20 cellular contexts compared by ENCODE assay signal in the genomic region with DNA sequence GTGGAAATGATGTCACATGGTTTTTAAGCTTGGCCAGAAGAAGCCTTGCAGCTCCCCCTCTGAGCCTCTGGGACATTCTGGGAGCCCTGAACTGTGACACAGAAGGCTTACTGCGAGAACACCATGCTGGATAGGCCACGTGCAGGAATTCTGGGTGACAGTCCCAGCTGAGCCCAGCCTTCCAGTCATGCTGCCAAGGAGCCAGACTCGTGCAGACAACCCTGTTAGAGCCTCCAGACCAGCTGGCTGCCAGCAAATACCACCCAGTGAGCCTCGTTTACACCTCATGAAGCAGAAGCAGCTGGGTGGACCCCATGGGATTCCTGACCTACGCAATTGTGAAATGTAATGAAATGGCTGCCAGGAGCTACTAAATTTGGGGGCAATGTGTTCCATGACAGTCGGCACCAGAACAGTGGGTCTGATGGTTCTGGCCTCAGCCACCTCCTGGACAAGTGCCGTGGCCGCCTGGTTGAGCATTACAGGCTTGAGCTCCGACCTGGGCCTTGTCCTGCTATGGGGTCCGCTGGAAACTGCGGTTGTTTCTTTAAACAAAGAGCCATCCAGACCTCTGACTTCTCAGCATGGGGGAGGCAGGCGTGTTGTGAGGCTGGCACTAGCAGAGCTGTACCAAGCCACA. TPM values are rescaled to one million over a fixed set of nuclear protein-coding genes. Genes with fewer than 3 reads are reported as not detected.
DNase-seq lines count a peak whose midpoint lies in the region; ATAC-seq, FAIRE-seq and TF ChIP-seq lines count a peak whose summit lies in the region.
"Had no signal": no experiment of that assay in that cellular context is flagged by ENCODE, and none has a peak within 500 bp of the region (broad histone marks: within the 10 kb centered on the region; RNA-seq: fewer than 3 reads in every experiment).

No MANE protein-coding gene starts in this region.

- intact Hi-C loops in kidney (cut with DNase I): no loop called here
- intact Hi-C loops in psoas muscle (cut with DNase I): loop anchor here in 1 of 2 donors (5.0 kb wide), 1 partner anchor 1191 kb away; a partner anchor contains a TSS
- intact Hi-C loops in activated CD8-positive, alpha-beta T cell treated with anti-CD3 and anti-CD28 coated beads for 36 hours (cut with micrococcal nuclease): no loop called here

- H3K27ac ChIP-seq in kidney (ENCODE audit: low read depth in 2 of 2, low read length in 2 of 2): no peak overlapping the region
- H3K27ac ChIP-seq in psoas muscle: no peak overlapping the region
- H3K27ac ChIP-seq: RWPE1 had no signal

- H3K9me3 Mint-ChIP-seq in chondrocyte (ENCODE audit: low read depth): peaks cover 2% of the 10 kb centered on the region
- no peaks in the 10 kb centered on the region for H3K9me3 Mint-ChIP-seq in activated CD8-positive, alpha-beta T cell treated with anti-CD3 and anti-CD28 coated beads for 36 hours

- TF ChIP-seq CTCF in chondrocyte (IDR thresholded peaks at IDR 0.05) (no peak), kidney (IDR thresholded peaks at IDR 0.05; ENCODE audit: borderline replicate concordance, extremely low read depth, insufficient read depth) (no peak), psoas muscle (IDR thresholded peaks at IDR 0.05) (no peak)
- no peak for TF ChIP-seq CTCF in activated CD8-positive, alpha-beta T cell treated with anti-CD3 and anti-CD28 coated beads for 36 hours (IDR thresholded peaks at IDR 0.05)

- peak in 2 of 4 donors; percentile 21 to 39 for ATAC-seq in psoas muscle
- no peak for ATAC-seq in activated CD8-positive, alpha-beta T cell treated with anti-CD3 and anti-CD28 coated beads for 36 hours

- H3K36me3 ChIP-seq in kidney (ENCODE audit: control insufficient read depth in 1 of 2, insufficient read depth in 2 of 2, low read length in 2 of 2) (no peaks in the 10 kb centered on the region), psoas muscle (ENCODE audit: insufficient read depth in 1 of 2, low read depth in 1 of 2) (no peaks in the 10 kb centered on the region)

- 59 to 71% (median 60%) methylated on average over 12 of the region's 12 CpGs for WGBS in psoas muscle, 3 donors

- no peaks in the 10 kb centered on the region for H3K4me1 Mint-ChIP-seq in chondrocyte (ENCODE audit: low read depth)
- H3K4me1 Mint-ChIP-seq in activated CD8-positive, alpha-beta T cell treated with anti-CD3 and anti-CD28 coated beads for 36 hours (ENCODE audit: low read depth): peaks cover 3% of the 10 kb centered on the region

- CTCF ChIA-PET in activated CD8-positive, alpha-beta T cell treated with anti-CD3 and anti-CD28 coated beads for 36 hours (lab: Charles Lee): no interaction called here

- H3K27me3 ChIP-seq in psoas muscle (ENCODE audit: insufficient read depth in 3 of 3, low read length in 2 of 3): no peaks in the 10 kb centered on the region

- no peaks in the 10 kb centered on the region for H3K9me3 ChIP-seq in kidney (ENCODE audit: control insufficient read depth in 1 of 2, low read length in 2 of 2)
- H3K9me3 ChIP-seq in psoas muscle: no peaks in the 10 kb centered on the region

- FAIRE-seq in kidney (lab: Jason Lieb, UNC): no peak

- POLR2A ChIA-PET in activated CD8-positive, alpha-beta T cell treated with anti-CD3 and anti-CD28 coated beads for 36 hours (lab: Charles Lee): no interaction called here

- no peak overlapping the region for H3K9ac ChIP-seq in kidney (ENCODE audit: low read length in 2 of 2)

- H3K4me3 ChIP-seq in kidney (ENCODE audit: low read length in 2 of 2) (no peak overlapping the region), psoas muscle (no peak overlapping the region)

- DNase-seq in COR-L47 (lab: John Stamatoyannopoulos, UW) (peak; percentile 63), chondrocyte (ENCODE audit: low spot score) (peak; percentile 61), kidney (peak; percentile 40), psoas muscle (peak; percentile 13 to 60), dermis blood vessel endothelial cell (no peak), NCI-H748 treated with DMSO at 0.1 percent for 48 hours (lab: John Stamatoyannopoulos, UW) (no peak), glomerular visceral epithelial cell (ENCODE audit: extremely low spot score) (no peak)
- DNase-seq in activated CD8-positive, alpha-beta T cell treated with anti-CD3 and anti-CD28 coated beads for 36 hours: no peak
- DNase-seq: ACHN; DMS 273 treated with DMSO at 0.1 percent for 48 hours; EL; HFFc6; KG1; NCI-H1105; NCI-H187 treated with DMSO at 0.1 percent for 48 hours; NCI-H524; NK-92 treated with Interleukin-12 subunit alpha and Interleukin-12 subunit beta, amount 100 ng/mL, for 24 hours; OCI-M1 had no signal

- H3K4me1 ChIP-seq in kidney (ENCODE audit: control insufficient read depth in 1 of 2, insufficient read depth in 1 of 2, low read depth in 1 of 2, low read length in 2 of 2) (no peaks in the 10 kb centered on the region), psoas muscle (no peaks in the 10 kb centered on the region)

- no peak overlapping the region for H3K27ac Mint-ChIP-seq in chondrocyte (ENCODE audit: unreplicated experiment)
- no peak overlapping the region for H3K27ac Mint-ChIP-seq in activated CD8-positive, alpha-beta T cell treated with anti-CD3 and anti-CD28 coated beads for 36 hours
- H3K27ac Mint-ChIP-seq: CD8-positive, alpha-beta memory T cell; HFFc6 had no signal

- peaks cover 1% of the 10 kb centered on the region for H3K36me3 Mint-ChIP-seq in chondrocyte (ENCODE audit: low read depth)
- no peaks in the 10 kb centered on the region for H3K36me3 Mint-ChIP-seq in activated CD8-positive, alpha-beta T cell treated with anti-CD3 and anti-CD28 coated beads for 36 hours (ENCODE audit: low read depth)

- H3K4me3 Mint-ChIP-seq in chondrocyte (ENCODE audit: unreplicated experiment): no peak overlapping the region
- no peak overlapping the region for H3K4me3 Mint-ChIP-seq in activated CD8-positive, alpha-beta T cell treated with anti-CD3 and anti-CD28 coated beads for 36 hours
- H3K4me3 Mint-ChIP-seq: CD8-positive, alpha-beta memory T cell; HFFc6 had no signal

- H3K27me3 Mint-ChIP-seq in chondrocyte (ENCODE audit: low read depth): no peaks in the 10 kb centered on the region
- H3K27me3 Mint-ChIP-seq in activated CD8-positive, alpha-beta T cell treated with anti-CD3 and anti-CD28 coated beads for 36 hours: no peaks in the 10 kb centered on the region

RNA-seq across cellular contexts. Expression of a gene that starts 19.6 kb away (rescaled TPM):
- total RNA-seq in chondrocyte (27.3 to 28.2 TPM (median 27.9 TPM) in 3 replicates), kidney (49.5 TPM), psoas muscle (100 to 1,000 TPM in 3 of 4 donors, 10 to 100 TPM in 1; 84.3 to 192 (median 147) TPM), dermis blood vessel endothelial cell (23.3 and 31.7 TPM in 2 replicates)
- polyA plus RNA-seq in kidney (ENCODE audit: insufficient read depth, low read depth, low replicate concordance) (24.0 TPM), psoas muscle (100 to 1,000 TPM in 1 of 3 donors, 10 to 100 TPM in 2; 37.7 to 156 (median 76.4) TPM)
- 10 to 100 TPM; 23.2 to 23.8 TPM for total RNA-seq in activated CD8-positive, alpha-beta T cell treated with anti-CD3 and anti-CD28 coated beads for 36 hours

Comparison
In these comparisons a context has a peak if more than half of its experiments do, and no peak if none do; other contexts are left out.
1. DNase-seq: peak in COR-L47 (single experiment), chondrocyte (single experiment), kidney (single experiment) and psoas muscle (2 of 2); none in dermis blood vessel endothelial cell (single experiment), NCI-H748 treated with DMSO at 0.1 percent for 48 hours (single experiment), activated CD8-positive, alpha-beta T cell treated with anti-CD3 and anti-CD28 coated beads for 36 hours (single experiment) and glomerular visceral epithelial cell (single experiment).